32 cellular contexts compared by ENCODE assay signal in genomic region chrX:143206961-143207360, GRCh38.
"Had no signal": no experiment of that assay in that cellular context is flagged by ENCODE, and none has a peak within 500 bp of the region (broad histone marks: within the 10 kb centered on the region; RNA-seq: fewer than 3 reads in every experiment).

No MANE protein-coding gene starts in this region.

- H3K27ac Mint-ChIP-seq: activated B cell treated with CpG ODN at 0.5 μM for 24 hours; activated CD4-positive, alpha-beta memory T cell treated with anti-CD3 and anti-CD28 coated beads for 36 hours; activated CD4-positive, alpha-beta T cell treated with anti-CD3 and anti-CD28 coated beads, Interleukin-2, amount 10 ng/mL, durations not matched to agents 24 days and 14 days; activated CD8-positive, alpha-beta T cell treated with anti-CD3 and anti-CD28 coated beads for 36 hours; activated naive CD4-positive, alpha-beta T cell treated with anti-CD3 and anti-CD28 coated beads, Interleukin-2, amount 10 ng/mL, durations not matched to agents 7 days and 5 days; activated naive CD4-positive, alpha-beta T cell treated with anti-CD3 and anti-CD28 coated beads, Interleukin-2, amount 50 U/mL, for 24 hours; activated naive CD8-positive, alpha-beta T cell; activated naive CD8-positive, alpha-beta T cell treated with anti-CD3 and anti-CD28 coated beads, Interleukin-2, amount 10 ng/mL, durations not matched to agents 7 days and 5 days; activated naive CD8-positive, alpha-beta T cell treated with anti-CD3 and anti-CD28 coated beads, Interleukin-2, amount 50 U/mL, for 24 hours; activated T-helper 2 cell treated with anti-CD3 and anti-CD28 coated beads, Interferon-gamma antibody, Interleukin-2, Interleukin-4, amounts not matched to agents 10 μg/mL and 5 μg/mL and 100 μg/mL, durations not matched to agents 14 hours and 24 hours and 36 hours; T-helper 1 cell treated with Interleukin-12 subunit alpha and Interleukin-12 subunit beta and Interleukin-4 antibody, amounts not matched to agents 30 μg/mL and 1 μg/mL, for 36 hours; T-helper 2 cell treated with Interferon-gamma antibody and Interleukin-4, amounts not matched to agents 5 μg/mL and 100 μg/mL, for 36 hours had no signal

- H3K27me3 ChIP-seq: body of pancreas, brain microvascular endothelial cell had no signal

- H3K4me1 Mint-ChIP-seq: activated B cell treated with CpG ODN at 0.5 μM for 24 hours; activated CD4-positive, alpha-beta T cell treated with anti-CD3 and anti-CD28 coated beads, Interleukin-2, amount 10 ng/mL, durations not matched to agents 24 days and 14 days; activated naive CD4-positive, alpha-beta T cell treated with anti-CD3 and anti-CD28 coated beads, Interleukin-2, amount 10 ng/mL, durations not matched to agents 7 days and 5 days; activated naive CD4-positive, alpha-beta T cell treated with anti-CD3 and anti-CD28 coated beads, Interleukin-2, amount 50 U/mL, for 24 hours; activated naive CD8-positive, alpha-beta T cell treated with anti-CD3 and anti-CD28 coated beads, Interleukin-2, amount 10 ng/mL, durations not matched to agents 7 days and 5 days; activated naive CD8-positive, alpha-beta T cell treated with anti-CD3 and anti-CD28 coated beads, Interleukin-2, amount 50 U/mL, for 24 hours had no signal

- H3K4me1 ChIP-seq: body of pancreas, breast epithelium had no signal

- DNase-seq: activated B cell treated with CpG ODN at 0.5 μM for 24 hours; activated CD4-positive, alpha-beta memory T cell treated with anti-CD3 and anti-CD28 coated beads for 36 hours; activated CD4-positive, alpha-beta T cell treated with anti-CD3 and anti-CD28 coated beads for 4 hours; activated CD4-positive, alpha-beta T cell treated with anti-CD3 and anti-CD28 coated beads, Interleukin-2, amount 10 ng/mL, durations not matched to agents 24 days and 14 days; activated CD4-positive, alpha-beta T cell treated with anti-CD3 and anti-CD28 coated beads, Interleukin-2, amount 50 U/mL, for 1 hour; activated CD4-positive, alpha-beta T cell treated with anti-CD3 and anti-CD28 coated beads, Interleukin-2, amount 50 U/mL, for 4 hours; activated CD4-positive, CD25-positive, alpha-beta regulatory T cell treated with anti-CD3 and anti-CD28 coated beads, Interleukin-2, amount 50 U/mL, for 72 hours; activated CD8-positive, alpha-beta memory T cell treated with anti-CD3 and anti-CD28 coated beads, Interleukin-2, amount 50 U/mL, for 4 hours; activated CD8-positive, alpha-beta T cell treated with anti-CD3 and anti-CD28 coated beads for 36 hours; activated effector memory CD4-positive, alpha-beta T cell treated with Interleukin-2 at 50 U/mL for 16 hours; activated gamma-delta T cell; activated naive CD4-positive, alpha-beta T cell treated with anti-CD3 and anti-CD28 coated beads, Interleukin-2, amount 10 ng/mL, durations not matched to agents 7 days and 5 days; activated naive CD4-positive, alpha-beta T cell treated with Interleukin-2 at 50 U/mL for 16 hours; activated naive CD8-positive, alpha-beta T cell treated with anti-CD3 and anti-CD28 coated beads, Interleukin-2, amount 10 ng/mL, durations not matched to agents 7 days and 5 days; activated naive CD8-positive, alpha-beta T cell treated with anti-CD3 and anti-CD28 coated beads, Interleukin-2, amount 50 U/mL, for 24 hours; activated T-cell treated with anti-CD3 and anti-CD28 coated beads for 4 hours; activated T-cell treated with anti-CD3 and anti-CD28 coated beads, Interleukin-2, amount 50 U/mL, for 1 hour; activated T-cell treated with anti-CD3 and anti-CD28 coated beads, Interleukin-2, amount 50 U/mL, for 4 hours; amniotic stem cell; aorta; body of pancreas; brain microvascular endothelial cell; central memory CD4-positive, alpha-beta T cell; T-helper 2 cell; T-helper 9 cell had no signal

- H3K4me3 ChIP-seq: body of pancreas, breast epithelium had no signal

- ATAC-seq: activated CD8-positive, alpha-beta T cell treated with anti-CD3 and anti-CD28 coated beads for 36 hours; activated naive CD8-positive, alpha-beta T cell treated with anti-CD3 and anti-CD28 coated beads, Interleukin-2, amount 50 U/mL, for 24 hours; activated T-cell treated with anti-CD3 and anti-CD28 coated beads, Interleukin-2, amount 50 U/mL, for 4 hours; body of pancreas had no signal

- H3K4me3 Mint-ChIP-seq: activated B cell treated with CpG ODN at 0.5 μM for 24 hours; activated CD4-positive, alpha-beta memory T cell treated with anti-CD3 and anti-CD28 coated beads for 36 hours; activated CD4-positive, alpha-beta T cell treated with anti-CD3 and anti-CD28 coated beads, Interleukin-2, amount 10 ng/mL, durations not matched to agents 24 days and 14 days; activated CD8-positive, alpha-beta T cell treated with anti-CD3 and anti-CD28 coated beads for 36 hours; activated naive CD4-positive, alpha-beta T cell treated with anti-CD3 and anti-CD28 coated beads, Interleukin-2, amount 10 ng/mL, durations not matched to agents 7 days and 5 days; activated naive CD4-positive, alpha-beta T cell treated with anti-CD3 and anti-CD28 coated beads, Interleukin-2, amount 50 U/mL, for 24 hours; activated naive CD8-positive, alpha-beta T cell; activated naive CD8-positive, alpha-beta T cell treated with anti-CD3 and anti-CD28 coated beads, Interleukin-2, amount 10 ng/mL, durations not matched to agents 7 days and 5 days; activated naive CD8-positive, alpha-beta T cell treated with anti-CD3 and anti-CD28 coated beads, Interleukin-2, amount 50 U/mL, for 24 hours; activated T-cell treated with anti-CD3 and anti-CD28 coated beads, Interleukin-2, amount 50 U/mL, for 4 hours; T-helper 1 cell treated with Interleukin-12 subunit alpha and Interleukin-12 subunit beta and Interleukin-4 antibody, amounts not matched to agents 30 μg/mL and 1 μg/mL, for 36 hours; T-helper 2 cell treated with Interferon-gamma antibody and Interleukin-4, amounts not matched to agents 5 μg/mL and 100 μg/mL, for 36 hours had no signal

- H3K9me3 ChIP-seq: body of pancreas, breast epithelium had no signal

- H3K36me3 Mint-ChIP-seq: activated CD4-positive, alpha-beta memory T cell treated with anti-CD3 and anti-CD28 coated beads for 36 hours; activated naive CD4-positive, alpha-beta T cell treated with anti-CD3 and anti-CD28 coated beads, Interleukin-2, amount 10 ng/mL, durations not matched to agents 7 days and 5 days; activated naive CD4-positive, alpha-beta T cell treated with anti-CD3 and anti-CD28 coated beads, Interleukin-2, amount 50 U/mL, for 24 hours; activated naive CD8-positive, alpha-beta T cell; activated naive CD8-positive, alpha-beta T cell treated with anti-CD3 and anti-CD28 coated beads, Interleukin-2, amount 10 ng/mL, durations not matched to agents 7 days and 5 days had no signal

- H3K27ac ChIP-seq: body of pancreas, brain microvascular endothelial cell, breast epithelium, VCaP had no signal

- H3K9me3 Mint-ChIP-seq: activated CD4-positive, alpha-beta T cell treated with anti-CD3 and anti-CD28 coated beads, Interleukin-2, amount 10 ng/mL, durations not matched to agents 24 days and 14 days; activated naive CD4-positive, alpha-beta T cell treated with anti-CD3 and anti-CD28 coated beads, Interleukin-2, amount 50 U/mL, for 24 hours; T-helper 1 cell treated with Interleukin-12 subunit alpha and Interleukin-12 subunit beta and Interleukin-4 antibody, amounts not matched to agents 30 μg/mL and 1 μg/mL, for 36 hours; T-helper 2 cell treated with Interferon-gamma antibody and Interleukin-4, amounts not matched to agents 5 μg/mL and 100 μg/mL, for 36 hours had no signal

- H3K36me3 ChIP-seq: brain microvascular endothelial cell, breast epithelium had no signal

- H3K27me3 Mint-ChIP-seq: activated B cell treated with CpG ODN at 0.5 μM for 24 hours; activated CD4-positive, alpha-beta memory T cell treated with anti-CD3 and anti-CD28 coated beads for 36 hours; activated CD4-positive, alpha-beta T cell treated with anti-CD3 and anti-CD28 coated beads, Interleukin-2, amount 10 ng/mL, durations not matched to agents 24 days and 14 days; activated CD8-positive, alpha-beta T cell treated with anti-CD3 and anti-CD28 coated beads for 36 hours; activated naive CD4-positive, alpha-beta T cell treated with anti-CD3 and anti-CD28 coated beads, Interleukin-2, amount 10 ng/mL, durations not matched to agents 7 days and 5 days; activated naive CD4-positive, alpha-beta T cell treated with anti-CD3 and anti-CD28 coated beads, Interleukin-2, amount 50 U/mL, for 24 hours; activated naive CD8-positive, alpha-beta T cell; activated naive CD8-positive, alpha-beta T cell treated with anti-CD3 and anti-CD28 coated beads, Interleukin-2, amount 10 ng/mL, durations not matched to agents 7 days and 5 days; activated naive CD8-positive, alpha-beta T cell treated with anti-CD3 and anti-CD28 coated beads, Interleukin-2, amount 50 U/mL, for 24 hours had no signal
